ENCODE assay signal across 20 cellular contexts in genomic region chr12:62301080-62301798, GRCh38. TPM values are rescaled to one million over a fixed set of nuclear protein-coding genes. Genes with fewer than 3 reads are reported as not detected.
A peak's percentile ranks its signal among the peaks of the same experiment; 100 is the strongest.
DNase-seq lines count a peak whose midpoint lies in the region; ATAC-seq and TF ChIP-seq lines count a peak whose summit lies in the region.
"Had no signal": no experiment of that assay in that cellular context is flagged by ENCODE, and none has a peak within 500 bp of the region (broad histone marks: within the 10 kb centered on the region; RNA-seq: fewer than 3 reads in every experiment).

No MANE protein-coding gene starts in this region.

- no peak for TF ChIP-seq EP300 in sigmoid colon (IDR thresholded peaks at IDR 0.05)

- intact Hi-C loops in activated CD8-positive, alpha-beta T cell treated with anti-CD3 and anti-CD28 coated beads for 36 hours (cut with micrococcal nuclease): no loop called here
- intact Hi-C loops in naive thymus-derived CD4-positive, alpha-beta T cell (cut with micrococcal nuclease): loop anchor here in 1 of 2 donors (5.0 kb wide), 1 partner anchor 39 kb away; the partner anchor contains the start of gene USP15
- intact Hi-C loops in sigmoid colon (cut with DNase I): no loop called here
- intact Hi-C loops in activated T-helper 2 cell treated with anti-CD3 and anti-CD28 coated beads, Interferon-gamma antibody, Interleukin-2, Interleukin-4, amounts not matched to agents 10 μg/mL and 5 μg/mL and 100 μg/mL, durations not matched to agents 14 hours and 24 hours and 36 hours (cut with micrococcal nuclease): loop anchor here (5.0 kb wide), 1 partner anchor 46 kb away; no protein-coding TSS in a partner anchor

- peak; percentile 56 for ATAC-seq in activated CD8-positive, alpha-beta T cell treated with anti-CD3 and anti-CD28 coated beads for 36 hours
- no peak for ATAC-seq in activated CD8-positive, alpha-beta T cell treated with anti-CD3 and anti-CD28 coated beads, Interleukin-2, amount 10 ng/mL, durations not matched to agents 7 days and 5 days
- ATAC-seq in GM21390 (IDR thresholded peaks at IDR 0.05; ENCODE audit: unreplicated experiment): peak; percentile 55
- no peak for ATAC-seq in naive thymus-derived CD4-positive, alpha-beta T cell
- ATAC-seq in HG02759 (IDR thresholded peaks at IDR 0.05; ENCODE audit: unreplicated experiment): no peak

- H3K4me3 Mint-ChIP-seq in activated CD8-positive, alpha-beta T cell treated with anti-CD3 and anti-CD28 coated beads for 36 hours: no peak overlapping the region
- no peak overlapping the region for H3K4me3 Mint-ChIP-seq in activated CD8-positive, alpha-beta T cell treated with anti-CD3 and anti-CD28 coated beads, Interleukin-2, amount 10 ng/mL, durations not matched to agents 7 days and 5 days
- H3K4me3 Mint-ChIP-seq in naive thymus-derived CD4-positive, alpha-beta T cell: peak overlapping the region in 5 of 10 donors; percentile 3 to 56 (median 12)
- H3K4me3 Mint-ChIP-seq in activated T-helper 2 cell treated with anti-CD3 and anti-CD28 coated beads, Interferon-gamma antibody, Interleukin-2, Interleukin-4, amounts not matched to agents 10 μg/mL and 5 μg/mL and 100 μg/mL, durations not matched to agents 14 hours and 24 hours and 36 hours (ENCODE audit: low read depth): no peak overlapping the region
- H3K4me3 Mint-ChIP-seq: nephron progenitor cell had no signal

- CTCF ChIA-PET in activated CD8-positive, alpha-beta T cell treated with anti-CD3 and anti-CD28 coated beads for 36 hours (lab: Charles Lee): no interaction called here
- CTCF ChIA-PET in activated CD8-positive, alpha-beta T cell treated with anti-CD3 and anti-CD28 coated beads, Interleukin-2, amount 10 ng/mL, durations not matched to agents 7 days and 5 days (lab: Charles Lee): no interaction called here
- CTCF ChIA-PET in naive thymus-derived CD4-positive, alpha-beta T cell (lab: Charles Lee): no interaction called here

- H3K27me3 Mint-ChIP-seq in activated CD8-positive, alpha-beta T cell treated with anti-CD3 and anti-CD28 coated beads for 36 hours: no peaks in the 10 kb centered on the region
- H3K27me3 Mint-ChIP-seq in activated CD8-positive, alpha-beta T cell treated with anti-CD3 and anti-CD28 coated beads, Interleukin-2, amount 10 ng/mL, durations not matched to agents 7 days and 5 days (ENCODE audit: low read depth): no peaks in the 10 kb centered on the region
- no peaks in the 10 kb centered on the region for H3K27me3 Mint-ChIP-seq in naive thymus-derived CD4-positive, alpha-beta T cell
- no peaks in the 10 kb centered on the region for H3K27me3 Mint-ChIP-seq in activated T-helper 2 cell treated with anti-CD3 and anti-CD28 coated beads, Interferon-gamma antibody, Interleukin-2, Interleukin-4, amounts not matched to agents 10 μg/mL and 5 μg/mL and 100 μg/mL, durations not matched to agents 14 hours and 24 hours and 36 hours (ENCODE audit: low read depth)

- peaks cover 9% of the 10 kb centered on the region in 2 donors for H3K4me1 ChIP-seq in naive thymus-derived CD4-positive, alpha-beta T cell (ENCODE audit: control insufficient read depth in 2 of 2, insufficient read depth in 2 of 2, low read length in 2 of 2)
- peaks cover 0 to 18% (median 3%) of the 10 kb centered on the region in 4 donors for H3K4me1 ChIP-seq in sigmoid colon

- H3K27ac ChIP-seq in naive thymus-derived CD4-positive, alpha-beta T cell (ENCODE audit: low read depth, low read length): no peak overlapping the region
- H3K27ac ChIP-seq in sigmoid colon: no peak overlapping the region
- H3K27ac ChIP-seq: left ventricle myocardium inferior, RWPE1, tibial artery had no signal

- 76 to 89% methylated on average over 6 of the region's 6 CpGs for WGBS in sigmoid colon, 2 donors

- peaks cover 13% of the 10 kb centered on the region for H3K9me3 Mint-ChIP-seq in activated CD8-positive, alpha-beta T cell treated with anti-CD3 and anti-CD28 coated beads for 36 hours
- peaks cover 19% of the 10 kb centered on the region for H3K9me3 Mint-ChIP-seq in activated CD8-positive, alpha-beta T cell treated with anti-CD3 and anti-CD28 coated beads, Interleukin-2, amount 10 ng/mL, durations not matched to agents 7 days and 5 days (ENCODE audit: insufficient read depth)
- H3K9me3 Mint-ChIP-seq in naive thymus-derived CD4-positive, alpha-beta T cell: peaks cover 0 to 43% (median 11%) of the 10 kb centered on the region in 11 donors
- H3K9me3 Mint-ChIP-seq in activated T-helper 2 cell treated with anti-CD3 and anti-CD28 coated beads, Interferon-gamma antibody, Interleukin-2, Interleukin-4, amounts not matched to agents 10 μg/mL and 5 μg/mL and 100 μg/mL, durations not matched to agents 14 hours and 24 hours and 36 hours: peaks cover 16% of the 10 kb centered on the region

- peaks cover 89% of the 10 kb centered on the region for H3K36me3 Mint-ChIP-seq in activated CD8-positive, alpha-beta T cell treated with anti-CD3 and anti-CD28 coated beads for 36 hours (ENCODE audit: low read depth)
- peaks cover 91% of the 10 kb centered on the region for H3K36me3 Mint-ChIP-seq in activated CD8-positive, alpha-beta T cell treated with anti-CD3 and anti-CD28 coated beads, Interleukin-2, amount 10 ng/mL, durations not matched to agents 7 days and 5 days (ENCODE audit: low read depth)
- H3K36me3 Mint-ChIP-seq in naive thymus-derived CD4-positive, alpha-beta T cell: peaks cover 30 to 94% (median 92%) of the 10 kb centered on the region in 5 donors
- peaks cover 94% of the 10 kb centered on the region for H3K36me3 Mint-ChIP-seq in activated T-helper 2 cell treated with anti-CD3 and anti-CD28 coated beads, Interferon-gamma antibody, Interleukin-2, Interleukin-4, amounts not matched to agents 10 μg/mL and 5 μg/mL and 100 μg/mL, durations not matched to agents 14 hours and 24 hours and 36 hours (ENCODE audit: low read depth)

- no peak for DNase-seq in activated CD8-positive, alpha-beta T cell treated with anti-CD3 and anti-CD28 coated beads for 36 hours
- DNase-seq in activated CD8-positive, alpha-beta T cell treated with anti-CD3 and anti-CD28 coated beads, Interleukin-2, amount 10 ng/mL, durations not matched to agents 7 days and 5 days: no peak
- peak; percentile 46 for DNase-seq in MV-4-11 (lab: John Stamatoyannopoulos, UW)
- DNase-seq in naive thymus-derived CD4-positive, alpha-beta T cell: no peak
- no peak for DNase-seq in sigmoid colon
- DNase-seq in activated T-helper 2 cell treated with anti-CD3 and anti-CD28 coated beads, Interferon-gamma antibody, Interleukin-2, Interleukin-4, amounts not matched to agents 10 μg/mL and 5 μg/mL and 100 μg/mL, durations not matched to agents 14 hours and 24 hours and 36 hours (ENCODE audit: low spot score): no peak
- DNase-seq: activated CD8-positive, alpha-beta memory T cell treated with anti-CD3 and anti-CD28 coated beads, Interleukin-2, amount 50 U/mL, for 4 hours; C1 segment of cervical spinal cord; cortex of kidney; DMS 273 treated with DMSO at 0.1 percent for 48 hours; head of caudate nucleus; left ventricle myocardium inferior; NCI-H1417; nephron progenitor cell; SK-N-SH; stimulated activated naive CD4-positive, alpha-beta T cell; tibial artery had no signal

- no peak overlapping the region for H3K4me3 ChIP-seq in naive thymus-derived CD4-positive, alpha-beta T cell (ENCODE audit: low read length)
- no peak overlapping the region for H3K4me3 ChIP-seq in sigmoid colon
- H3K4me3 ChIP-seq: left ventricle myocardium inferior, tibial artery had no signal

- peaks cover 62% of the 10 kb centered on the region for H3K4me1 Mint-ChIP-seq in activated CD8-positive, alpha-beta T cell treated with anti-CD3 and anti-CD28 coated beads for 36 hours (ENCODE audit: low read depth)
- H3K4me1 Mint-ChIP-seq in activated CD8-positive, alpha-beta T cell treated with anti-CD3 and anti-CD28 coated beads, Interleukin-2, amount 10 ng/mL, durations not matched to agents 7 days and 5 days (ENCODE audit: low read depth): peaks cover 38% of the 10 kb centered on the region
- peaks cover 36 to 77% (median 69%) of the 10 kb centered on the region in 7 donors for H3K4me1 Mint-ChIP-seq in naive thymus-derived CD4-positive, alpha-beta T cell
- H3K4me1 Mint-ChIP-seq in activated T-helper 2 cell treated with anti-CD3 and anti-CD28 coated beads, Interferon-gamma antibody, Interleukin-2, Interleukin-4, amounts not matched to agents 10 μg/mL and 5 μg/mL and 100 μg/mL, durations not matched to agents 14 hours and 24 hours and 36 hours (ENCODE audit: low read depth): peaks cover 37% of the 10 kb centered on the region
- H3K4me1 Mint-ChIP-seq: nephron progenitor cell had no signal

- POLR2A ChIA-PET in activated CD8-positive, alpha-beta T cell treated with anti-CD3 and anti-CD28 coated beads for 36 hours (lab: Charles Lee): interaction anchor here (1.3 kb wide), 1 partner anchor 10 kb away, joined by 3 read pairs; no protein-coding TSS in a partner anchor
- POLR2A ChIA-PET in activated CD8-positive, alpha-beta T cell treated with anti-CD3 and anti-CD28 coated beads, Interleukin-2, amount 10 ng/mL, durations not matched to agents 7 days and 5 days (lab: Charles Lee): no interaction called here
- POLR2A ChIA-PET in naive thymus-derived CD4-positive, alpha-beta T cell (lab: Charles Lee): no interaction called here

- TF ChIP-seq CTCF in activated CD8-positive, alpha-beta T cell treated with anti-CD3 and anti-CD28 coated beads for 36 hours (IDR thresholded peaks at IDR 0.05): no peak
- TF ChIP-seq CTCF in sigmoid colon (IDR thresholded peaks at IDR 0.05): no peak

- peak overlapping the region; percentile 42 for H3K27ac Mint-ChIP-seq in activated CD8-positive, alpha-beta T cell treated with anti-CD3 and anti-CD28 coated beads for 36 hours
- H3K27ac Mint-ChIP-seq in activated CD8-positive, alpha-beta T cell treated with anti-CD3 and anti-CD28 coated beads, Interleukin-2, amount 10 ng/mL, durations not matched to agents 7 days and 5 days: no peak overlapping the region
- peak overlapping the region in 5 of 9 donors; percentile 12 to 51 (median 24) for H3K27ac Mint-ChIP-seq in naive thymus-derived CD4-positive, alpha-beta T cell
- no peak overlapping the region for H3K27ac Mint-ChIP-seq in activated T-helper 2 cell treated with anti-CD3 and anti-CD28 coated beads, Interferon-gamma antibody, Interleukin-2, Interleukin-4, amounts not matched to agents 10 μg/mL and 5 μg/mL and 100 μg/mL, durations not matched to agents 14 hours and 24 hours and 36 hours
- H3K27ac Mint-ChIP-seq: nephron progenitor cell had no signal

- H3K9me3 ChIP-seq in naive thymus-derived CD4-positive, alpha-beta T cell (ENCODE audit: control insufficient read depth in 2 of 3, low read length in 3 of 3): peaks cover 0 to 11% (median 4%) of the 10 kb centered on the region in 3 experiments
- no peaks in the 10 kb centered on the region for H3K9me3 ChIP-seq in sigmoid colon
- H3K9me3 ChIP-seq: tibial artery had no signal

- H3K27me3 ChIP-seq in naive thymus-derived CD4-positive, alpha-beta T cell (ENCODE audit: control insufficient read depth in 2 of 2, insufficient read depth in 2 of 2, low read length in 2 of 2): no peaks in the 10 kb centered on the region
- no peaks in the 10 kb centered on the region for H3K27me3 ChIP-seq in sigmoid colon
- H3K27me3 ChIP-seq: tibial artery had no signal

- H3K36me3 ChIP-seq in naive thymus-derived CD4-positive, alpha-beta T cell (ENCODE audit: control insufficient read depth in 2 of 3, insufficient read depth in 3 of 3, low read length in 3 of 3): peaks cover 16 to 53% (median 22%) of the 10 kb centered on the region in 3 experiments
- peaks cover 0 to 65% (median 11%) of the 10 kb centered on the region in 4 donors for H3K36me3 ChIP-seq in sigmoid colon

- TF ChIP-seq POLR2A in sigmoid colon (IDR thresholded peaks at IDR 0.05): no peak

RNA-seq across cellular contexts. Expression of gene USP15, which starts 41.0 kb away (rescaled TPM):
- 100 to 1,000 TPM; 112 to 118 TPM for total RNA-seq in activated CD8-positive, alpha-beta T cell treated with anti-CD3 and anti-CD28 coated beads for 36 hours
- 100 to 1,000 TPM; 159 to 160 TPM for total RNA-seq in activated CD8-positive, alpha-beta T cell treated with anti-CD3 and anti-CD28 coated beads, Interleukin-2, amount 10 ng/mL, durations not matched to agents 7 days and 5 days
- 100 to 1,000 TPM; 156 to 224 (median 180) TPM for total RNA-seq in naive thymus-derived CD4-positive, alpha-beta T cell
- polyA plus RNA-seq in naive thymus-derived CD4-positive, alpha-beta T cell: 100 to 1,000 TPM in 1 of 2 donors, 10 to 100 TPM in 1; 72.5 to 102 TPM
- 10 to 100 TPM; 63.7 to 78.4 (median 73.1) TPM for total RNA-seq in sigmoid colon
- polyA plus RNA-seq in sigmoid colon: 10 to 100 TPM; 22.2 to 43.5 (median 30.3) TPM
- total RNA-seq in activated T-helper 2 cell treated with anti-CD3 and anti-CD28 coated beads, Interferon-gamma antibody, Interleukin-2, Interleukin-4, amounts not matched to agents 10 μg/mL and 5 μg/mL and 100 μg/mL, durations not matched to agents 14 hours and 24 hours and 36 hours: 82.4 and 91.1 TPM in 2 replicates

Comparison
In these comparisons a context has a peak if more than half of its experiments do, and no peak if none do; other contexts are left out.
1. ATAC-seq: peak in activated CD8-positive, alpha-beta T cell treated with anti-CD3 and anti-CD28 coated beads for 36 hours (single experiment) and GM21390 (single experiment); none in activated CD8-positive, alpha-beta T cell treated with anti-CD3 and anti-CD28 coated beads, Interleukin-2, amount 10 ng/mL, durations not matched to agents 7 days and 5 days (single experiment), naive thymus-derived CD4-positive, alpha-beta T cell (single experiment) and HG02759 (single experiment).
2. H3K27ac Mint-ChIP-seq: peak in activated CD8-positive, alpha-beta T cell treated with anti-CD3 and anti-CD28 coated beads for 36 hours (single experiment) and naive thymus-derived CD4-positive, alpha-beta T cell (5 of 9); none in activated CD8-positive, alpha-beta T cell treated with anti-CD3 and anti-CD28 coated beads, Interleukin-2, amount 10 ng/mL, durations not matched to agents 7 days and 5 days (single experiment) and activated T-helper 2 cell treated with anti-CD3 and anti-CD28 coated beads, Interferon-gamma antibody, Interleukin-2, Interleukin-4, amounts not matched to agents 10 μg/mL and 5 μg/mL and 100 μg/mL, durations not matched to agents 14 hours and 24 hours and 36 hours (single experiment).